Comparison of ENCODE assay signal across 12 cellular contexts in genomic region chr10:83990126-83990525, GRCh38.
DNase-seq lines count a peak whose midpoint lies in the region; ATAC-seq and TF ChIP-seq lines count a peak whose summit lies in the region.
"Had no signal": no experiment of that assay in that cellular context is flagged by ENCODE, and none has a peak within 500 bp of the region (broad histone marks: within the 10 kb centered on the region; RNA-seq: fewer than 3 reads in every experiment).

No MANE protein-coding gene starts in this region.

- CTCF ChIA-PET in RWPE1 (lab: Yijun Ruan, JAX) = no interaction called here
- CTCF ChIA-PET in CD4-positive, alpha-beta T cell (lab: Charles Lee) = no interaction called here

- 0 out of 22 replicates have a peak overlapping the region, but pooled peaks of 1 of the 11 experiments have one; percentile 15 for H3K27ac ChIP-seq in BLaER1 treated with 17β-estradiol and CSF1 and Interleukin-3, amounts not matched to agents 10 nM and 100 nM
- no peak overlapping the region for H3K27ac ChIP-seq in RWPE1
- H3K27ac ChIP-seq in CD4-positive, alpha-beta T cell (ENCODE audit: low read depth, low read length) = no peak overlapping the region

- no peak overlapping the region for H3K9ac ChIP-seq in BLaER1 treated with 17β-estradiol and CSF1 and Interleukin-3, amounts not matched to agents 10 nM and 100 nM

- H3K9me3 ChIP-seq in BLaER1 treated with 17β-estradiol and CSF1 and Interleukin-3, amounts not matched to agents 10 nM and 100 nM (replicated peaks in 1 of 11) = no peaks in the 10 kb centered on the region
- no peaks in the 10 kb centered on the region for H3K9me3 ChIP-seq in CD4-positive, alpha-beta T cell (ENCODE audit: control insufficient read depth, low read length)

- ATAC-seq in GM19395 (IDR thresholded peaks at IDR 0.05; ENCODE audit: unreplicated experiment) (peak; percentile 95), HG02970 (IDR thresholded peaks at IDR 0.05; ENCODE audit: low FRiP score, unreplicated experiment) (peak; percentile 85)
- no peak for ATAC-seq in CD4-positive, alpha-beta T cell (ENCODE audit: poor library complexity)

- POLR2A ChIA-PET in RWPE1 (lab: Yijun Ruan, JAX; ENCODE audit: low non-redundant PET) = no interaction called here
- POLR2A ChIA-PET in CD4-positive, alpha-beta T cell (lab: Charles Lee) = no interaction called here

- peak; percentile 13 for DNase-seq in NAMALWA (ENCODE audit: low spot score)
- DNase-seq in RWPE1 (ENCODE audit: low spot score) = no peak
- DNase-seq in stimulated activated CD4-positive, alpha-beta T cell treated with anti-CD3 and anti-CD28 coated beads, Interleukin-4, amount 100 ng/mL, for 24 hours = no peak
- no peak for DNase-seq in CD4-positive, alpha-beta T cell
- no peak for DNase-seq in activated T-helper 2 cell treated with anti-CD3 and anti-CD28 coated beads, Interferon-gamma antibody, Interleukin-2, Interleukin-4, amounts not matched to agents 10 μg/mL and 5 μg/mL and 100 μg/mL, durations not matched to agents 14 hours and 24 hours and 36 hours (ENCODE audit: low spot score)
- DNase-seq: ACHN; activated CD4-positive, alpha-beta memory T cell treated with anti-CD3 and anti-CD28 coated beads, Interleukin-2, amount 10 ng/mL, durations not matched to agents 7 days and 5 days; stimulated activated CD4-positive, alpha-beta T cell treated with anti-CD3 and anti-CD28 coated beads, Interleukin-12 subunit alpha, Interleukin-12 subunit beta, amount 100 ng/mL, for 4 hours had no signal

- no peaks in the 10 kb centered on the region for H3K4me1 Mint-ChIP-seq in CD4-positive, alpha-beta T cell (ENCODE audit: low read depth)
- no peaks in the 10 kb centered on the region for H3K4me1 Mint-ChIP-seq in activated T-helper 2 cell treated with anti-CD3 and anti-CD28 coated beads, Interferon-gamma antibody, Interleukin-2, Interleukin-4, amounts not matched to agents 10 μg/mL and 5 μg/mL and 100 μg/mL, durations not matched to agents 14 hours and 24 hours and 36 hours (ENCODE audit: low read depth)
- H3K4me1 Mint-ChIP-seq: activated CD4-positive, alpha-beta memory T cell treated with anti-CD3 and anti-CD28 coated beads, Interleukin-2, amount 10 ng/mL, durations not matched to agents 7 days and 5 days; brain had no signal

- no peak for TF ChIP-seq CTCF in RWPE1 (conservative IDR thresholded peaks at IDR 0.05; ENCODE audit: low read depth)
- TF ChIP-seq CTCF in CD4-positive, alpha-beta T cell (IDR thresholded peaks at IDR 0.05) = no peak

- peaks cover 0 to 12% (median 0%) of the 10 kb centered on the region in 11 experiments; a peak in 1 of 22 replicates for H4K20me1 ChIP-seq in BLaER1 treated with 17β-estradiol and CSF1 and Interleukin-3, amounts not matched to agents 10 nM and 100 nM

- H3K4me2 ChIP-seq in BLaER1 treated with 17β-estradiol and CSF1 and Interleukin-3, amounts not matched to agents 10 nM and 100 nM = peak overlapping the region; percentile 32 to 71 (median 50)

- H3K4me1 ChIP-seq in BLaER1 treated with 17β-estradiol and CSF1 and Interleukin-3, amounts not matched to agents 10 nM and 100 nM = peaks cover 14 to 21% (median 18%) of the 10 kb centered on the region in 10 experiments; a peak in 19 of 20 replicates

- H3K36me3 Mint-ChIP-seq in CD4-positive, alpha-beta T cell (ENCODE audit: low read depth) = no peaks in the 10 kb centered on the region
- H3K36me3 Mint-ChIP-seq in activated T-helper 2 cell treated with anti-CD3 and anti-CD28 coated beads, Interferon-gamma antibody, Interleukin-2, Interleukin-4, amounts not matched to agents 10 μg/mL and 5 μg/mL and 100 μg/mL, durations not matched to agents 14 hours and 24 hours and 36 hours (ENCODE audit: low read depth) = no peaks in the 10 kb centered on the region
- H3K36me3 Mint-ChIP-seq: brain had no signal

- H3K27me3 Mint-ChIP-seq in CD4-positive, alpha-beta T cell = peaks cover 8% of the 10 kb centered on the region
- peaks cover 4% of the 10 kb centered on the region for H3K27me3 Mint-ChIP-seq in activated T-helper 2 cell treated with anti-CD3 and anti-CD28 coated beads, Interferon-gamma antibody, Interleukin-2, Interleukin-4, amounts not matched to agents 10 μg/mL and 5 μg/mL and 100 μg/mL, durations not matched to agents 14 hours and 24 hours and 36 hours (ENCODE audit: low read depth)

- intact Hi-C loops in CD4-positive, alpha-beta T cell (cut with DNase I, micrococcal nuclease) = no loop called here
- intact Hi-C loops in activated T-helper 2 cell treated with anti-CD3 and anti-CD28 coated beads, Interferon-gamma antibody, Interleukin-2, Interleukin-4, amounts not matched to agents 10 μg/mL and 5 μg/mL and 100 μg/mL, durations not matched to agents 14 hours and 24 hours and 36 hours (cut with micrococcal nuclease) = no loop called here

- no peak overlapping the region for H3K4me3 Mint-ChIP-seq in CD4-positive, alpha-beta T cell
- H3K4me3 Mint-ChIP-seq in activated T-helper 2 cell treated with anti-CD3 and anti-CD28 coated beads, Interferon-gamma antibody, Interleukin-2, Interleukin-4, amounts not matched to agents 10 μg/mL and 5 μg/mL and 100 μg/mL, durations not matched to agents 14 hours and 24 hours and 36 hours (ENCODE audit: low read depth) = no peak overlapping the region
- H3K4me3 Mint-ChIP-seq: activated CD4-positive, alpha-beta memory T cell treated with anti-CD3 and anti-CD28 coated beads, Interleukin-2, amount 10 ng/mL, durations not matched to agents 7 days and 5 days; brain had no signal

- H3K9me3 Mint-ChIP-seq in CD4-positive, alpha-beta T cell = no peaks in the 10 kb centered on the region
- no peaks in the 10 kb centered on the region for H3K9me3 Mint-ChIP-seq in activated T-helper 2 cell treated with anti-CD3 and anti-CD28 coated beads, Interferon-gamma antibody, Interleukin-2, Interleukin-4, amounts not matched to agents 10 μg/mL and 5 μg/mL and 100 μg/mL, durations not matched to agents 14 hours and 24 hours and 36 hours
- H3K9me3 Mint-ChIP-seq: activated CD4-positive, alpha-beta memory T cell treated with anti-CD3 and anti-CD28 coated beads, Interleukin-2, amount 10 ng/mL, durations not matched to agents 7 days and 5 days had no signal

- no peaks in the 10 kb centered on the region for H3K36me3 ChIP-seq in BLaER1 treated with 17β-estradiol and CSF1 and Interleukin-3, amounts not matched to agents 10 nM and 100 nM

- H3K4me3 ChIP-seq in BLaER1 treated with 17β-estradiol and CSF1 and Interleukin-3, amounts not matched to agents 10 nM and 100 nM = no peak overlapping the region

- no peaks in the 10 kb centered on the region for H3K27me3 ChIP-seq in BLaER1 treated with 17β-estradiol and CSF1 and Interleukin-3, amounts not matched to agents 10 nM and 100 nM
- no peaks in the 10 kb centered on the region for H3K27me3 ChIP-seq in CD4-positive, alpha-beta T cell (ENCODE audit: control insufficient read depth, insufficient read depth, low read length)

- H3K27ac Mint-ChIP-seq in CD4-positive, alpha-beta T cell = no peak overlapping the region
- no peak overlapping the region for H3K27ac Mint-ChIP-seq in activated T-helper 2 cell treated with anti-CD3 and anti-CD28 coated beads, Interferon-gamma antibody, Interleukin-2, Interleukin-4, amounts not matched to agents 10 μg/mL and 5 μg/mL and 100 μg/mL, durations not matched to agents 14 hours and 24 hours and 36 hours
- H3K27ac Mint-ChIP-seq: activated CD4-positive, alpha-beta memory T cell treated with anti-CD3 and anti-CD28 coated beads, Interleukin-2, amount 10 ng/mL, durations not matched to agents 7 days and 5 days; brain had no signal
